ENCODE assay signal across 9 cellular contexts in the genomic region with DNA sequence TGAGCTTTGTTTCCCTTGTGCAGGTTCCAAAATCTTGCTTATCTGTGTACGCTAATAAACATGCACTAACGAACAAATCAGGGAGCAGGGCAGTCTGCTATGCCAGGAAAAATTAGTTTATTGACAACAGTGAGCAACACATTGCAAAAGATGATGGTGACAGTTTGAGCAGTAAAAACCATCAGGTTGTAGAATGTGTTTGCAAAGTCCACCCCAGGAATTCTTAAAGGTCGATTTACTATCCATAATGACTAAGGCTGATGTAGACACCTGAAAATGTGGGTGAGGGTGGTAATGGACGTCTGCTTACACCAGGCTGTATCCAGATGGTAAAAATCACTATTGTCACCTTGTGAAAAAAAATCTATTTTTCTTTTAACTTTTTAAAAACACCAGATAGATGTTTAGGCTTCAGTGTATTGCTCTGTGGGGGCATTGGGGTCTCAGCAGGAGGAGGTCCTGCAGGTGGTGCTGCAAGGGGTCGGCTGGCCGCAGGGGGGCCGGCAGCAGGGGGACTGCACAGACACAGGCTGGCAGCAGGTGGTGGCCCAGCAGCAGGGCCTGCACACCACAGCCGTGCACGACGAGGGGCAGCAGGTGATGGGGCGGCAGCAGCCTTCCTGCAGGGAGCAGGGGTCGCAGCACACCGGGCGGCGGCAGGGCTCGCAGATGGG. TPM values are rescaled to one million over a fixed set of nuclear protein-coding genes. Genes with fewer than 3 reads are reported as not detected.
"Had no signal": no experiment of that assay in that cellular context is flagged by ENCODE, and none has a peak within 500 bp of the region (broad histone marks: within the 10 kb centered on the region; RNA-seq: fewer than 3 reads in every experiment).

No MANE protein-coding gene starts in this region.

RNA-seq across cellular contexts. Expression of a gene that starts 0.5 kb away (rescaled TPM):
- total RNA-seq: LHCN-M2, MCF 10A, NCI-H460, OCI-LY7, PC-9, Right ventricle myocardium inferior, RPMI7951, SJCRH30, SK-MEL-5 had no signal

RNA-seq across cellular contexts. Expression of a gene that starts 5.2 kb away (rescaled TPM):
- total RNA-seq: MCF 10A, NCI-H460, OCI-LY7, Right ventricle myocardium inferior, RPMI7951, SJCRH30, SK-MEL-5 had no signal

RNA-seq across cellular contexts. Expression of a gene that starts 10.1 kb away (rescaled TPM):
- total RNA-seq: LHCN-M2, MCF 10A, NCI-H460, OCI-LY7, PC-9, Right ventricle myocardium inferior, RPMI7951, SJCRH30, SK-MEL-5 had no signal

RNA-seq across cellular contexts. Expression of a gene that starts 18.0 kb away (rescaled TPM):
- total RNA-seq: LHCN-M2, MCF 10A, NCI-H460, OCI-LY7, PC-9, Right ventricle myocardium inferior, SJCRH30, SK-MEL-5 had no signal

RNA-seq across cellular contexts. Expression of a gene that starts 18.8 kb away (rescaled TPM):
- total RNA-seq: LHCN-M2, MCF 10A, NCI-H460, OCI-LY7, PC-9, Right ventricle myocardium inferior, RPMI7951, SK-MEL-5 had no signal
